Comparison of ENCODE assay signal across 8 cellular contexts in the genomic region with DNA sequence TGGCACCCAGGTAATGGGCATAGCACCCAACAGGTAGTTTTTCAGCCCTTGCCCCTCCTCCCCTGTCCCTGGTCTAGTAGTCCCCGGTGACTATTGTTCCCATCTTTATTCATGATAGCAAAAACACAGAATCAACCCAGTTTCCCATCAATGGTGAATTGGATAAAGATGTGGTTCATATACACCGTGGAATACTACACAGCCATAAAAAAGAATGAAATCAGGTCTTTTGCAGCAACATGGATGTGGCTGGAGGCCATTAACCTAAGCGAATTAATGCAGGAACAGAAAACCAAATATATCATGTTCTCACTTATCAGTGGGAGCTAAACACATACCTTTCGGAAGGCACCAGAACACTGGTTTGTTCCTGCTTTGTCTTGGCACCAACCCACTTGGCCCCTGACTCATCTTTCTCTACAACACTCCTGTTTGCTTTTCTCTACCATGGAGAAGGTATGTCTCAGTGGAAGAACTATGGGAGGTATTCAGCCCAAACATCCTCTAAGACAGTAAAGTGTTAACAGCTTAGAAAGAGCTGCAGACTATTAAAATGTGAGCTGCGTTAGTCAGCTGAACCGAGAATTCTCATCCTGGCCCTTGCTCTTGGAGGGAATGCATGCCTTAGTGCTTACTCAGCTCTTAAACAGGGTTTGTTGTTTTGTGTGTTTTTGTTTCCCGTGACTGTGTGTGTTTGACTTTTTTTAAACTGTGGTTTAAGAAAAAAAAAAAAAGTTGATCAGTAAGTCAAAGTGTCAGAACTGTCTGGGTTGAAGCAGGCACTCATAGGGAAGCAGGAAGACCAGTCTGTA.
A peak's percentile ranks its signal among the peaks of the same experiment; 100 is the strongest.
DNase-seq lines count a peak whose midpoint lies in the region; ATAC-seq and TF ChIP-seq lines count a peak whose summit lies in the region.

No MANE protein-coding gene starts in this region.

- peak overlapping the region; percentile 27 to 48 for H3K4me3 ChIP-seq in CD4-positive, alpha-beta memory T cell (ENCODE audit: low read length in 2 of 2)
- H3K4me3 ChIP-seq in Karpas-422 (ENCODE audit: low read length) (no peak overlapping the region), astrocyte of the cerebellum (ENCODE audit: low read depth, low read length) (no peak overlapping the region), iPS-20b (ENCODE audit: low read length) (no peak overlapping the region), skeletal muscle satellite cell (ENCODE audit: low read length) (no peak overlapping the region)

- peak overlapping the region; percentile 54; the same call in 1 of the 2 replicates for H2AFZ ChIP-seq in Karpas-422 (ENCODE audit: low read length)

- CTCF ChIA-PET in CD4-positive, alpha-beta memory T cell (lab: Charles Lee; ENCODE audit: partially characterized antibody): interaction anchor here (0.7 to 2.3 kb wide), 7 partner anchors 13 to 448 kb away, joined by 3 to 13 read pairs (median 3); no protein-coding TSS in a partner anchor

- POLR2A ChIA-PET in CD4-positive, alpha-beta memory T cell (lab: Charles Lee; ENCODE audit: partially characterized antibody): interaction anchor here (0.6 to 4.5 kb wide), 18 partner anchors 14 to 328 kb away, joined by 3 to 46 read pairs (median 6); a partner anchor contains a TSS

- no peaks in the 10 kb centered on the region for H3K27me3 Mint-ChIP-seq in CD4-positive, alpha-beta memory T cell

- H3K9me3 Mint-ChIP-seq in CD4-positive, alpha-beta memory T cell: no peaks in the 10 kb centered on the region

- no peak for ATAC-seq in GM19023 (IDR thresholded peaks at IDR 0.05; ENCODE audit: unreplicated experiment)
- ATAC-seq in GM18498 (IDR thresholded peaks at IDR 0.05; ENCODE audit: unreplicated experiment): no peak

- H4K20me1 ChIP-seq in Karpas-422 (ENCODE audit: insufficient read depth, low read depth, low read length): no peaks in the 10 kb centered on the region

- no peaks in the 10 kb centered on the region for H3K79me2 ChIP-seq in Karpas-422 (ENCODE audit: low read length)

- peak in 4 of 5 donors; percentile 33 to 55 (median 46) for DNase-seq in CD4-positive, alpha-beta memory T cell
- DNase-seq in Karpas-422: no peak
- peak; percentile 98 for DNase-seq in astrocyte of the cerebellum (ENCODE audit: low read depth)
- no peak for DNase-seq in OCI-M2 (lab: John Stamatoyannopoulos, UW; ENCODE audit: unreplicated experiment)

- no peak for TF ChIP-seq CTCF in astrocyte of the cerebellum (IDR thresholded peaks at IDR 0.05; ENCODE audit: low read depth, low read length, missing control alignments)

- H3K4me1 ChIP-seq in CD4-positive, alpha-beta memory T cell (ENCODE audit: insufficient read depth, low read length): peaks cover 49% of the 10 kb centered on the region
- H3K4me1 ChIP-seq in Karpas-422 (ENCODE audit: low read length): peaks cover 11% of the 10 kb centered on the region
- peaks cover 16% of the 10 kb centered on the region for H3K4me1 ChIP-seq in iPS-20b (ENCODE audit: insufficient read depth, low read length)
- peaks cover 38% of the 10 kb centered on the region for H3K4me1 ChIP-seq in skeletal muscle satellite cell (ENCODE audit: control insufficient read depth, insufficient read depth, low read length)

- H3K9me2 ChIP-seq in Karpas-422 (replicated peaks; ENCODE audit: insufficient read depth, low read length): no peaks in the 10 kb centered on the region

- no peak overlapping the region for H3K27ac ChIP-seq in CD4-positive, alpha-beta memory T cell (ENCODE audit: low read depth, low read length)
- H3K27ac ChIP-seq in Karpas-422 (ENCODE audit: low read length) (no peak overlapping the region), iPS-20b (ENCODE audit: low read length) (no peak overlapping the region)

- no peaks in the 10 kb centered on the region for H3K36me3 ChIP-seq in CD4-positive, alpha-beta memory T cell (ENCODE audit: insufficient read depth, low read length)
- H3K36me3 ChIP-seq in Karpas-422 (ENCODE audit: insufficient read depth, low read length): no peaks in the 10 kb centered on the region
- no peaks in the 10 kb centered on the region for H3K36me3 ChIP-seq in iPS-20b (ENCODE audit: insufficient read depth, low read depth, low read length)
- no peaks in the 10 kb centered on the region for H3K36me3 ChIP-seq in skeletal muscle satellite cell (ENCODE audit: insufficient read depth, low read length)

- H3K4me3 Mint-ChIP-seq in CD4-positive, alpha-beta memory T cell: peak overlapping the region; percentile 73 to 92 (median 84)

- intact Hi-C loops in CD4-positive, alpha-beta memory T cell (cut with micrococcal nuclease): loop anchor here (2.0 to 5.0 kb wide), 3 partner anchors 37 to 328 kb away; no protein-coding TSS in a partner anchor

- no peak overlapping the region for H3K9ac ChIP-seq in Karpas-422 (ENCODE audit: low read length)
- H3K9ac ChIP-seq in iPS-20b (ENCODE audit: low read depth, low read length): peak overlapping the region; percentile 31; the same call in 1 of the 2 replicates
- H3K9ac ChIP-seq in skeletal muscle satellite cell (ENCODE audit: low read depth, low read length): peak overlapping the region; percentile 67

- H3K36me3 Mint-ChIP-seq in CD4-positive, alpha-beta memory T cell: no peaks in the 10 kb centered on the region

- H3K4me2 ChIP-seq in Karpas-422 (ENCODE audit: low read depth, low read length, poor library complexity, severe bottlenecking): no peak overlapping the region
- H3K4me2 ChIP-seq in skeletal muscle satellite cell (ENCODE audit: low read length): peak overlapping the region; percentile 68

- no peaks in the 10 kb centered on the region for H3K9me3 ChIP-seq in CD4-positive, alpha-beta memory T cell (ENCODE audit: control insufficient read depth in 1 of 2, low read length in 2 of 2)
- H3K9me3 ChIP-seq in Karpas-422 (ENCODE audit: low read length) (no peaks in the 10 kb centered on the region), iPS-20b (ENCODE audit: insufficient read depth, low read depth, low read length) (no peaks in the 10 kb centered on the region), skeletal muscle satellite cell (replicated peaks; ENCODE audit: low read length) (no peaks in the 10 kb centered on the region)

- H3K27me3 ChIP-seq in CD4-positive, alpha-beta memory T cell (ENCODE audit: insufficient read depth, low read length): no peaks in the 10 kb centered on the region
- H3K27me3 ChIP-seq in Karpas-422 (ENCODE audit: low read length) (no peaks in the 10 kb centered on the region), iPS-20b (ENCODE audit: insufficient read depth, low read length) (no peaks in the 10 kb centered on the region; the same call in 1 of the 2 replicates), skeletal muscle satellite cell (ENCODE audit: control insufficient read depth, insufficient read depth, low read length) (no peaks in the 10 kb centered on the region)

- peaks cover 31 to 49% (median 43%) of the 10 kb centered on the region in 4 donors for H3K4me1 Mint-ChIP-seq in CD4-positive, alpha-beta memory T cell

- peak overlapping the region; percentile 85 to 99 (median 92) for H3K27ac Mint-ChIP-seq in CD4-positive, alpha-beta memory T cell

- in situ Hi-C loops in astrocyte of the cerebellum (cut with HindIII; ENCODE audit: low sequenced_read_pairs): no loop called here

Comparison
In these comparisons a context has a peak if more than half of its experiments do, and no peak if none do; other contexts are left out.
1. DNase-seq: peak in CD4-positive, alpha-beta memory T cell (4 of 5) and astrocyte of the cerebellum (single experiment); none in Karpas-422 (single experiment) and OCI-M2 (single experiment).
2. H3K4me3 ChIP-seq: peak in CD4-positive, alpha-beta memory T cell (2 of 2); none in Karpas-422 (single experiment), astrocyte of the cerebellum (single experiment), iPS-20b (single experiment) and skeletal muscle satellite cell (single experiment).